In the genomic region with DNA sequence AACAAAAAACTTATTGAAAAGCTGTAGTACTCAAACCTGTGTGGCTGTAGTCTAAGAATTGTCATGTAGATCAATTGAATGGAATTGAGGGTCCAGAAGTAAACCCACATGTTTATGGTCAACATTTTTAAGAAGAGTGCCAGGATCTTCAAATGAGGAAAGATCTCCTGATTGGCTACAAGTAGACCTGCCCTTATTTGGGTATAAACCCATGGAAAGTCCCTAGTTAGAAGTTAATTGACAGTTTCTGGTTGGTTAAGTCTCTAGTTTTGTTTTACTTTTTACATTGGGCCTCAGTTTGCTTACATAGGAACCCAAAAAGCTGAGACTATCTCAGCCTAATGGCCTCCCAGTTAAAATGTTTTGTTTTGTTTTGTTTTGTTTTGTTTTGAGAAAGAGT, we compare ENCODE assay signal across 14 cellular contexts.
"Had no signal": no experiment of that assay in that cellular context is flagged by ENCODE, and none has a peak within 500 bp of the region (broad histone marks: within the 10 kb centered on the region; RNA-seq: fewer than 3 reads in every experiment).

No MANE protein-coding gene starts in this region.

- DNase-seq: activated naive CD4-positive, alpha-beta T cell treated with anti-CD3 and anti-CD28 coated beads, Interleukin-2, amount 10 ng/mL, durations not matched to agents 7 days and 5 days; activated T-cell treated with anti-CD3 and anti-CD28 coated beads for 4 hours; body of pancreas; central memory CD4-positive, alpha-beta T cell; effector memory CD4-positive, alpha-beta T cell; gastrocnemius medialis; left ventricle myocardium superior; mesendoderm; small intestine; substantia nigra; trophoblast cell had no signal

- H3K27me3 Mint-ChIP-seq: activated naive CD4-positive, alpha-beta T cell treated with anti-CD3 and anti-CD28 coated beads, Interleukin-2, amount 10 ng/mL, durations not matched to agents 7 days and 5 days; activated T-helper 17 cell treated with anti-CD3 and anti-CD28 coated beads, Interleukin-2, amount 50 U/mL, for 72 hours had no signal

- FAIRE-seq: small intestine had no signal

- H3K4me3 Mint-ChIP-seq: activated naive CD4-positive, alpha-beta T cell treated with anti-CD3 and anti-CD28 coated beads, Interleukin-2, amount 10 ng/mL, durations not matched to agents 7 days and 5 days; activated T-helper 17 cell treated with anti-CD3 and anti-CD28 coated beads, Interleukin-2, amount 50 U/mL, for 72 hours; neural crest cell; T-helper 2 cell treated with Interferon-gamma antibody and Interleukin-4, amounts not matched to agents 5 μg/mL and 100 μg/mL, for 36 hours had no signal

- H3K27ac Mint-ChIP-seq: activated naive CD4-positive, alpha-beta T cell treated with anti-CD3 and anti-CD28 coated beads, Interleukin-2, amount 10 ng/mL, durations not matched to agents 7 days and 5 days; activated T-helper 17 cell treated with anti-CD3 and anti-CD28 coated beads, Interleukin-2, amount 50 U/mL, for 72 hours; T-helper 2 cell treated with Interferon-gamma antibody and Interleukin-4, amounts not matched to agents 5 μg/mL and 100 μg/mL, for 36 hours had no signal

- ATAC-seq: activated T-helper 17 cell treated with anti-CD3 and anti-CD28 coated beads, Interleukin-2, amount 50 U/mL, for 72 hours; body of pancreas; gastrocnemius medialis; left ventricle myocardium superior had no signal

- H3K4me1 Mint-ChIP-seq: activated T-helper 17 cell treated with anti-CD3 and anti-CD28 coated beads, Interleukin-2, amount 50 U/mL, for 72 hours; neural crest cell had no signal
